In the genomic region with DNA sequence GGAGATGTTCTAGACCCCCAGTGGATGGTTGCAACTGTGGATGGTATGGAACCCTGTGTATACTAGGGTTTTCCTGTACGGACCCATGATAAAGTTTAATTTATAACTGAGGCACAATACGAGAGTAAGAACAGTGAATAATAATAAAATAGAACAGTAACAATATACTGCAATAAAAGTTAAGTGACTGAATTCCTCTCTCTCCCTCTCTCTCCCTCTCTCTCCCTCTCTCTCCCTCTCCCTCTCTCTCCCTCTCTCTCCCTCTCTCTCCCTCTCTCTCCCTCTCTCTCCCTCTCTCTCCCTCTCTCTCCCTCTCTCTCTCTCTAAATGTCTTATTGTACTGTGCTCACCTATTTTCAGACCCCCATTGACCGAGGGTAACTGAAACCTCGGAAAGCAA, we compare ENCODE assay signal across 6 cellular contexts.
"Had no signal": no experiment of that assay in that cellular context is flagged by ENCODE, and none has a peak within 500 bp of the region (broad histone marks: within the 10 kb centered on the region; RNA-seq: fewer than 3 reads in every experiment).

No MANE protein-coding gene starts in this region.

- H3K9ac ChIP-seq: KMS-11 had no signal

- H3K4me3 ChIP-seq: K562 had no signal

- FAIRE-seq: HTR-8/SVneo, K562 had no signal

- ATAC-seq: K562 had no signal

- DNase-seq: KBM-7, KG1 had no signal

- H3K27ac ChIP-seq: HL-60, KMS-11 had no signal

- H3K4me2 ChIP-seq: KMS-11 had no signal
